ENCODE assay signal across 24 cellular contexts in the genomic region with DNA sequence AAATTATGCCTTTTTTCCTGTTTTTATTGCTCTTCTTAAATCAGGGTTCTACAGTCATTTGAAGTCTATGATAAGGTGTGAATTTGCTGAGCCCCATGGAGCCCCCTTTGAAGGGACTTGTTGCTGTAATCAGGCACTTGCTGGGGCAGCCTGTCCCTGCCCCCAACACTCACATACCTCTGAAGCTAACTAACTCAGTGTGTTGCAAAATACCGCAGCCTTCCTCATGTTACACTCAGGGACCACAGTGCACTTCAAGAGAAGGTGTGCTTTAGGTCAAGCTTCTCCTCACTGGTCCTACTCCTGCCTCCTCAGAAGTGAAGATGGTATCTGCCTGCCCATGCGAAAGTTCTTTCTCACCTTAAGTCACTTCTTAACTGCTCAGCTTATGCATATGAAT.
"Had no signal": no experiment of that assay in that cellular context is flagged by ENCODE, and none has a peak within 500 bp of the region (broad histone marks: within the 10 kb centered on the region; RNA-seq: fewer than 3 reads in every experiment).

No MANE protein-coding gene starts in this region.

- H3K4me2 ChIP-seq: neural progenitor cell had no signal

- ATAC-seq: activated T-cell treated with anti-CD3 and anti-CD28 coated beads, Interleukin-2, amount 50 U/mL, for 4 hours; effector memory CD8-positive, alpha-beta T cell; left lobe of liver; naive thymus-derived CD8-positive, alpha-beta T cell had no signal

- H3K4me3 ChIP-seq: colonic mucosa, dorsolateral prefrontal cortex, esophagus muscularis mucosa, neural progenitor cell, prostate gland, right atrium auricular region had no signal

- H3K4me1 ChIP-seq: colonic mucosa, esophagus muscularis mucosa, prostate gland, right atrium auricular region had no signal

- H3K9me3 ChIP-seq: colonic mucosa, esophagus muscularis mucosa, prostate gland, right atrium auricular region had no signal

- H3K27me3 ChIP-seq: colonic mucosa, neural progenitor cell, right atrium auricular region had no signal

- H3K9ac ChIP-seq: neural progenitor cell had no signal

- H3K27ac ChIP-seq: colonic mucosa, dorsolateral prefrontal cortex, esophagus muscularis mucosa, neural progenitor cell, prostate gland, right atrium auricular region had no signal

- H2AFZ ChIP-seq: neural progenitor cell had no signal

- H3K36me3 ChIP-seq: colonic mucosa, esophagus muscularis mucosa, neural progenitor cell, prostate gland, right atrium auricular region had no signal

- FAIRE-seq: astrocyte, frontal cortex, kidney had no signal

- DNase-seq: activated B cell treated with CpG ODN at 0.5 μM for 24 hours; activated CD4-positive, alpha-beta T cell treated with anti-CD3 and anti-CD28 coated beads for 4 hours; activated CD4-positive, alpha-beta T cell treated with anti-CD3 and anti-CD28 coated beads, Interleukin-2, amount 50 U/mL, for 48 hours; activated CD8-positive, alpha-beta memory T cell treated with anti-CD3 and anti-CD28 coated beads, Interleukin-2, amount 50 U/mL, for 48 hours; activated naive CD4-positive, alpha-beta T cell treated with Interleukin-2 at 50 U/mL for 16 hours; activated naive CD8-positive, alpha-beta T cell treated with anti-CD3 and anti-CD28 coated beads for 36 hours; activated T-cell treated with anti-CD3 and anti-CD28 coated beads, Interleukin-2, amount 50 U/mL, for 4 hours; colonic mucosa; dorsolateral prefrontal cortex; effector memory CD8-positive, alpha-beta T cell; glutamatergic neuron; hippocampal formation; kidney; naive thymus-derived CD8-positive, alpha-beta T cell; stimulated activated CD4-positive, alpha-beta T cell treated with anti-CD3 and anti-CD28 coated beads, Interleukin-4, amount 100 ng/mL, for 24 hours; stimulated activated naive CD4-positive, alpha-beta T cell treated with Interleukin-2 at 50 U/mL for 16 hours; T1000 had no signal
